Comparison of ENCODE assay signal across 27 cellular contexts in genomic region chr9:19759066-19759465, GRCh38. TPM values are rescaled to one million over a fixed set of nuclear protein-coding genes. Genes with fewer than 3 reads are reported as not detected.
"Had no signal": no experiment of that assay in that cellular context is flagged by ENCODE, and none has a peak within 500 bp of the region (broad histone marks: within the 10 kb centered on the region; RNA-seq: fewer than 3 reads in every experiment).

No MANE protein-coding gene starts in this region.

- H3K27ac Mint-ChIP-seq: activated B cell treated with CpG ODN at 0.5 μM for 24 hours; activated CD4-positive, alpha-beta T cell treated with anti-CD3 and anti-CD28 coated beads, Interleukin-2, amount 10 ng/mL, durations not matched to agents 24 days and 14 days; activated naive CD4-positive, alpha-beta T cell treated with anti-CD3 and anti-CD28 coated beads, Interleukin-2, amount 10 ng/mL, durations not matched to agents 7 days and 5 days; activated naive CD8-positive, alpha-beta T cell treated with anti-CD3 and anti-CD28 coated beads for 36 hours; activated T-helper 2 cell treated with anti-CD3 and anti-CD28 coated beads, Interferon-gamma antibody, Interleukin-2, Interleukin-4, amounts not matched to agents 10 μg/mL and 5 μg/mL and 100 μg/mL, durations not matched to agents 14 hours and 24 hours and 36 hours; T-helper 17 cell had no signal

- ATAC-seq: T-helper 17 cell had no signal

- H3K4me1 Mint-ChIP-seq: activated B cell treated with CpG ODN at 0.5 μM for 24 hours; activated CD4-positive, alpha-beta T cell treated with anti-CD3 and anti-CD28 coated beads, Interleukin-2, amount 10 ng/mL, durations not matched to agents 24 days and 14 days; activated naive CD4-positive, alpha-beta T cell treated with anti-CD3 and anti-CD28 coated beads, Interleukin-2, amount 10 ng/mL, durations not matched to agents 7 days and 5 days; activated naive CD8-positive, alpha-beta T cell treated with anti-CD3 and anti-CD28 coated beads for 36 hours; T-helper 17 cell had no signal

- DNase-seq: activated B cell treated with CpG ODN at 0.5 μM for 24 hours; activated CD4-positive, alpha-beta T cell treated with anti-CD3 and anti-CD28 coated beads for 1 hour; activated CD4-positive, alpha-beta T cell treated with anti-CD3 and anti-CD28 coated beads, Interleukin-2, amount 10 ng/mL, durations not matched to agents 24 days and 14 days; activated CD4-positive, alpha-beta T cell treated with anti-CD3 and anti-CD28 coated beads, Interleukin-2, amount 50 U/mL, for 48 hours; activated CD8-positive, alpha-beta memory T cell treated with anti-CD3 and anti-CD28 coated beads for 24 hours; activated gamma-delta T cell treated with Interleukin-2 at 50 U/mL for 16 hours; activated naive CD4-positive, alpha-beta T cell treated with anti-CD3 and anti-CD28 coated beads, Interleukin-2, amount 10 ng/mL, durations not matched to agents 7 days and 5 days; activated naive CD8-positive, alpha-beta T cell treated with anti-CD3 and anti-CD28 coated beads for 36 hours; activated T-cell treated with anti-CD3 and anti-CD28 coated beads, Interleukin-2, amount 50 U/mL, for 48 hours; brain microvascular endothelial cell; cerebellar nuclear complex; Kasumi-1; KBM-7; NCI-H1105 treated with DMSO at 0.1 percent for 48 hours; NCI-H1436 treated with DMSO at 0.1 percent for 48 hours; NCI-H187; NCI-H2081 treated with DMSO at 0.1 percent for 48 hours; NCI-H510A treated with DMSO at 0.1 percent for 48 hours; NCI-H774; Peyer's patch; Right ventricle myocardium superior; SJCRH30; SK-N-SH; T-helper 17 cell; T-helper 9 cell had no signal

- H3K4me3 Mint-ChIP-seq: activated B cell treated with CpG ODN at 0.5 μM for 24 hours; activated CD4-positive, alpha-beta T cell treated with anti-CD3 and anti-CD28 coated beads, Interleukin-2, amount 10 ng/mL, durations not matched to agents 24 days and 14 days; activated naive CD4-positive, alpha-beta T cell treated with anti-CD3 and anti-CD28 coated beads, Interleukin-2, amount 10 ng/mL, durations not matched to agents 7 days and 5 days; activated naive CD8-positive, alpha-beta T cell treated with anti-CD3 and anti-CD28 coated beads for 36 hours; T-helper 17 cell had no signal

- FAIRE-seq: colon had no signal

- H3K36me3 Mint-ChIP-seq: activated naive CD4-positive, alpha-beta T cell treated with anti-CD3 and anti-CD28 coated beads, Interleukin-2, amount 10 ng/mL, durations not matched to agents 7 days and 5 days; activated naive CD8-positive, alpha-beta T cell treated with anti-CD3 and anti-CD28 coated beads for 36 hours had no signal

- H3K27me3 Mint-ChIP-seq: activated B cell treated with CpG ODN at 0.5 μM for 24 hours; activated naive CD8-positive, alpha-beta T cell treated with anti-CD3 and anti-CD28 coated beads for 36 hours had no signal

RNA-seq across cellular contexts. Expression of gene SLC24A2, which starts 29.8 kb away (rescaled TPM):
- total RNA-seq: activated B cell treated with CpG ODN at 0.5 μM for 24 hours; activated CD4-positive, alpha-beta T cell treated with anti-CD3 and anti-CD28 coated beads, Interleukin-2, amount 10 ng/mL, durations not matched to agents 24 days and 14 days; activated naive CD8-positive, alpha-beta T cell treated with anti-CD3 and anti-CD28 coated beads for 36 hours; activated T-helper 2 cell treated with anti-CD3 and anti-CD28 coated beads, Interferon-gamma antibody, Interleukin-2, Interleukin-4, amounts not matched to agents 10 μg/mL and 5 μg/mL and 100 μg/mL, durations not matched to agents 14 hours and 24 hours and 36 hours; Right ventricle myocardium superior; SJCRH30; T-helper 17 cell had no signal
